1 cellular context compared by ENCODE assay signal in genomic region chr14:94173885-94174621, GRCh38.
TF ChIP-seq lines count a peak whose summit lies in the region.

Gene PPP4R4 (plus strand): TSS chr14:94174322. CDS start chr14:94174466, 144 bp downstream.

TF ChIP-seq in GM12878, 131 proteins besides CTCF, POLR2A, EP300 and RAD21 (continued from another document):
- TF ChIP-seq IKZF1 (conservative IDR thresholded peaks at IDR 0.05), result no peak; the same call in 1 of the 2 replicates
TF ChIP-seq in GM12878: peak in this region for 4.
